Comparison of ENCODE assay signal across 8 cellular contexts in genomic region chr4:121200795-121201472, GRCh38. TPM values are rescaled to one million over a fixed set of nuclear protein-coding genes. Genes with fewer than 3 reads are reported as not detected.
A peak's percentile ranks its signal among the peaks of the same experiment; 100 is the strongest.
DNase-seq lines count a peak whose midpoint lies in the region; ATAC-seq, FAIRE-seq and TF ChIP-seq lines count a peak whose summit lies in the region.

No MANE protein-coding gene starts in this region.

- peak; percentile 82 for FAIRE-seq in GM12892 (lab: Jason Lieb, UNC)

- ATAC-seq in GM19372 (IDR thresholded peaks at IDR 0.05; ENCODE audit: low read depth, unreplicated experiment), result peak; percentile 73
- ATAC-seq in HG03025 (IDR thresholded peaks at IDR 0.05; ENCODE audit: low FRiP score, unreplicated experiment), result peak; percentile 72
- peak; percentile 27 for ATAC-seq in activated CD8-positive, alpha-beta T cell treated with anti-CD3 and anti-CD28 coated beads, Interleukin-2, amount 10 ng/mL, durations not matched to agents 7 days and 5 days

- H3K27ac ChIP-seq in mammary epithelial cell (ENCODE audit: insufficient read depth, low read depth, low read length) (no peak overlapping the region), testis (no peak overlapping the region), SK-N-SH (ENCODE audit: low read depth in 2 of 2, low read length in 1 of 2) (no peak overlapping the region)

- peaks cover 24% of the 10 kb centered on the region for H3K4me1 Mint-ChIP-seq in activated CD8-positive, alpha-beta T cell treated with anti-CD3 and anti-CD28 coated beads, Interleukin-2, amount 10 ng/mL, durations not matched to agents 7 days and 5 days (ENCODE audit: low read depth)

- H3K4me2 ChIP-seq in mammary epithelial cell (ENCODE audit: insufficient read depth, low read depth, low read length), result no peak overlapping the region
- no peak overlapping the region for H3K4me2 ChIP-seq in SK-N-SH

- CTCF ChIA-PET in activated CD8-positive, alpha-beta T cell treated with anti-CD3 and anti-CD28 coated beads, Interleukin-2, amount 10 ng/mL, durations not matched to agents 7 days and 5 days (lab: Charles Lee), result interaction anchor here (0.7 to 4.6 kb wide), 18 partner anchors 10 to 107 kb away, joined by 3 to 53 read pairs (median 4); no protein-coding TSS in a partner anchor
- CTCF ChIA-PET in mammary epithelial cell (lab: Charles Lee; ENCODE audit: low non-redundant PET) (no interaction called here), SK-N-SH (lab: Yijun Ruan, JAX) (interaction anchor here (3.5 kb wide), 1 partner anchor 8 kb away, joined by 22 read pairs; no protein-coding TSS in a partner anchor)

- DNase-seq in GM12892 (ENCODE audit: insufficient read length) (no peak), midbrain (lab: John Stamatoyannopoulos, UW) (no peak), mammary epithelial cell (no peak), testis (no peak), SK-N-SH (no peak)
- no peak for DNase-seq in activated CD8-positive, alpha-beta T cell treated with anti-CD3 and anti-CD28 coated beads, Interleukin-2, amount 10 ng/mL, durations not matched to agents 7 days and 5 days

- H3K4me3 ChIP-seq in mammary epithelial cell (replicated peaks in 1 of 3; ENCODE audit: insufficient read depth in 1 of 3, low read depth in 2 of 3, low read length in 3 of 3), result no peak overlapping the region
- H3K4me3 ChIP-seq in testis, result no peak overlapping the region
- H3K4me3 ChIP-seq in SK-N-SH (ENCODE audit: low read depth in 2 of 2, low read length in 1 of 2), result no peak overlapping the region

- BruUV-seq in mammary epithelial cell (replicated peaks; lab: Mats Ljungman, UMichigan), result no TSS peak

- TF ChIP-seq CTCF in mammary epithelial cell (conservative IDR thresholded peaks at IDR 0.05 in 1 of 2, IDR thresholded peaks at IDR 0.05 in 1 of 2; ENCODE audit: extremely low read depth in 1 of 2, insufficient read depth in 1 of 2, low read depth in 1 of 2, low read length in 2 of 2) (no peak), testis (IDR thresholded peaks at IDR 0.05) (no peak), SK-N-SH (IDR thresholded peaks at IDR 0.05) (no peak)

- H3K36me3 Mint-ChIP-seq in activated CD8-positive, alpha-beta T cell treated with anti-CD3 and anti-CD28 coated beads, Interleukin-2, amount 10 ng/mL, durations not matched to agents 7 days and 5 days (ENCODE audit: low read depth), result no peaks in the 10 kb centered on the region

- H3K27ac Mint-ChIP-seq in activated CD8-positive, alpha-beta T cell treated with anti-CD3 and anti-CD28 coated beads, Interleukin-2, amount 10 ng/mL, durations not matched to agents 7 days and 5 days, result peak overlapping the region; percentile 60

- no peak for TF ChIP-seq RAD21 in SK-N-SH (IDR thresholded peaks at IDR 0.05; ENCODE audit: low read length)

- H3K9me3 ChIP-seq in mammary epithelial cell (replicated peaks; ENCODE audit: insufficient read depth, low read length) (no peaks in the 10 kb centered on the region), testis (no peaks in the 10 kb centered on the region), SK-N-SH (no peaks in the 10 kb centered on the region)

- no peaks in the 10 kb centered on the region for H3K9me2 ChIP-seq in SK-N-SH

- no peaks in the 10 kb centered on the region for H3K9me3 Mint-ChIP-seq in activated CD8-positive, alpha-beta T cell treated with anti-CD3 and anti-CD28 coated beads, Interleukin-2, amount 10 ng/mL, durations not matched to agents 7 days and 5 days (ENCODE audit: insufficient read depth)

- intact Hi-C loops in mammary epithelial cell (cut with micrococcal nuclease), result no loop called here
- intact Hi-C loops in testis (cut with DNase I; ENCODE audit: low total_unique reads), result no loop called here

- dilution Hi-C loops in mammary epithelial cell (cut with HindIII; ENCODE audit: low sequenced_read_pairs), result no loop called here

- POLR2A ChIA-PET in activated CD8-positive, alpha-beta T cell treated with anti-CD3 and anti-CD28 coated beads, Interleukin-2, amount 10 ng/mL, durations not matched to agents 7 days and 5 days (lab: Charles Lee), result interaction anchor here (1.1 to 1.2 kb wide), 3 partner anchors 10 to 82 kb away, joined by 3 read pairs; no protein-coding TSS in a partner anchor
- POLR2A ChIA-PET in SK-N-SH (lab: Yijun Ruan, JAX), result no interaction called here

- no peaks in the 10 kb centered on the region for H3K4me1 ChIP-seq in mammary epithelial cell (ENCODE audit: insufficient read depth, low read length)
- H3K4me1 ChIP-seq in testis, result no peaks in the 10 kb centered on the region
- H3K4me1 ChIP-seq in SK-N-SH (ENCODE audit: control insufficient read depth in 1 of 2, insufficient read depth in 2 of 2, low read depth in 1 of 2, low read length in 1 of 2), result no peaks in the 10 kb centered on the region

- no peaks in the 10 kb centered on the region for H3K27me3 Mint-ChIP-seq in activated CD8-positive, alpha-beta T cell treated with anti-CD3 and anti-CD28 coated beads, Interleukin-2, amount 10 ng/mL, durations not matched to agents 7 days and 5 days (ENCODE audit: low read depth)

- H3K79me2 ChIP-seq in mammary epithelial cell (ENCODE audit: insufficient read depth, low read length), result no peaks in the 10 kb centered on the region
- no peaks in the 10 kb centered on the region for H3K79me2 ChIP-seq in SK-N-SH (ENCODE audit: insufficient read depth)

- H3K27me3 ChIP-seq in mammary epithelial cell (ENCODE audit: insufficient read depth, low read length) (no peaks in the 10 kb centered on the region), testis (no peaks in the 10 kb centered on the region), SK-N-SH (ENCODE audit: insufficient read depth) (peaks cover 13% of the 10 kb centered on the region; the same call in 1 of the 2 replicates)

- TF ChIP-seq POLR2A in GM12892 (IDR thresholded peaks at IDR 0.05; ENCODE audit: low read depth, low read length) (no peak), testis (IDR thresholded peaks at IDR 0.05) (no peak)

- H3K9ac ChIP-seq in mammary epithelial cell (ENCODE audit: insufficient read depth, low read length) (no peak overlapping the region), SK-N-SH (no peak overlapping the region)

- no peaks in the 10 kb centered on the region for H3K36me3 ChIP-seq in mammary epithelial cell (ENCODE audit: insufficient read depth, low read length)
- H3K36me3 ChIP-seq in testis (ENCODE audit: low read depth, missing control alignments), result no peaks in the 10 kb centered on the region
- H3K36me3 ChIP-seq in SK-N-SH (replicated peaks in 1 of 2; ENCODE audit: control insufficient read depth in 1 of 2, insufficient read depth in 2 of 2, low read length in 1 of 2), result no peaks in the 10 kb centered on the region

- H3K4me3 Mint-ChIP-seq in activated CD8-positive, alpha-beta T cell treated with anti-CD3 and anti-CD28 coated beads, Interleukin-2, amount 10 ng/mL, durations not matched to agents 7 days and 5 days, result peak overlapping the region; percentile 8

- H4K20me1 ChIP-seq in mammary epithelial cell (ENCODE audit: insufficient read depth, low read length), result no peaks in the 10 kb centered on the region
- H4K20me1 ChIP-seq in SK-N-SH (ENCODE audit: insufficient read depth), result no peaks in the 10 kb centered on the region

- no peak for TF ChIP-seq EP300 in SK-N-SH (IDR thresholded peaks at IDR 0.05; ENCODE audit: borderline replicate concordance in 1 of 2, low read depth in 1 of 2, low read length in 1 of 2)

- in situ Hi-C loops in mammary epithelial cell (cut with MboI; ENCODE audit: low sequenced_read_pairs in 2 of 2), result no loop called here

- H2AFZ ChIP-seq in mammary epithelial cell (ENCODE audit: low read depth, low read length), result no peak overlapping the region
- no peak overlapping the region; the same call in 1 of the 2 replicates for H2AFZ ChIP-seq in SK-N-SH (ENCODE audit: low read depth)

- 78% methylated on average over 3 of the region's 3 CpGs for WGBS in mammary epithelial cell (ENCODE audit: low coverage, missing lambda C conversion rate)
- WGBS in testis, 2 donors, result 81 to 82% methylated on average over 3 of the region's 3 CpGs
- WGBS in SK-N-SH (ENCODE audit: low lambda C conversion rate), result 0% methylated on average over 3 of the region's 3 CpGs

- H3F3A ChIP-seq in SK-N-SH (replicated peaks; ENCODE audit: insufficient read depth), result no peaks in the 10 kb centered on the region

TF ChIP-seq in SK-N-SH, 30 proteins besides CTCF, POLR2A, EP300 and RAD21 (continues in another document):
- TF ChIP-seq ELF1 (IDR thresholded peaks at IDR 0.05), result no peak
- TF ChIP-seq USF1 (IDR thresholded peaks at IDR 0.05; ENCODE audit: borderline replicate concordance, low read depth), result no peak
- TF ChIP-seq TCF12 (IDR thresholded peaks at IDR 0.05), result no peak
- no peak for TF ChIP-seq CHD2 (IDR thresholded peaks at IDR 0.05; ENCODE audit: low read length, partially characterized antibody)
- no peak for TF ChIP-seq POLR2AphosphoS5 (IDR thresholded peaks at IDR 0.05; ENCODE audit: low read depth, low read length)
- TF ChIP-seq SMC3 (IDR thresholded peaks at IDR 0.05; ENCODE audit: low read depth, low read length), result no peak
- no peak for TF ChIP-seq RXRA (IDR thresholded peaks at IDR 0.05; ENCODE audit: borderline replicate concordance, low read depth)
- no peak for TF ChIP-seq NFIC (IDR thresholded peaks at IDR 0.05; ENCODE audit: borderline replicate concordance)
- no peak for TF ChIP-seq YY1 (IDR thresholded peaks at IDR 0.05; ENCODE audit: low read depth)
- TF ChIP-seq TEAD4 (IDR thresholded peaks at IDR 0.05; ENCODE audit: borderline replicate concordance, insufficient read depth), result no peak
- no peak for TF ChIP-seq GABPA (IDR thresholded peaks at IDR 0.05; ENCODE audit: low read depth)
- no peak for TF ChIP-seq RFX5 (IDR thresholded peaks at IDR 0.05; ENCODE audit: low read length)
- no peak for TF ChIP-seq MEF2A (IDR thresholded peaks at IDR 0.05; ENCODE audit: borderline replicate concordance, low read depth)

RNA-seq across cellular contexts. Expression of gene TNIP3, which starts 36.8 kb away (rescaled TPM):
- 1.8 TPM for polyA plus RNA-seq in GM12892 (2012; ENCODE audit: missing spikeins)
- total RNA-seq in activated CD8-positive, alpha-beta T cell treated with anti-CD3 and anti-CD28 coated beads, Interleukin-2, amount 10 ng/mL, durations not matched to agents 7 days and 5 days, result under 1 TPM; 0.29 to 0.42 TPM
- total RNA-seq in mammary epithelial cell (not detected), testis (1 to 10 TPM in 1 of 2 donors, under 1 TPM in 1; 0.43 to 1.1 TPM)
- polyA plus RNA-seq in mammary epithelial cell (0.06 TPM), testis (ENCODE audit: insufficient read depth, low read depth, low replicate concordance) (0.80 TPM), SK-N-SH (2012; rRNA removed) (0.15 and 0.28 TPM in 2 replicates)
- polyA minus RNA-seq in mammary epithelial cell, result not detected
- 0.14 and 0.15 TPM in 2 replicates for polyA plus RNA-seq in SK-N-SH (2012; cell fraction: cytosol; rRNA removed)
- not detected in 2 replicates for polyA plus RNA-seq in SK-N-SH (2012; cell fraction: nucleus; rRNA removed)
